18 cellular contexts compared by ENCODE assay signal in genomic region chr7:44681645-44682044, GRCh38.
DNase-seq lines count a peak whose midpoint lies in the region; ATAC-seq and TF ChIP-seq lines count a peak whose summit lies in the region.
"Had no signal": no experiment of that assay in that cellular context is flagged by ENCODE, and none has a peak within 500 bp of the region (broad histone marks: within the 10 kb centered on the region; RNA-seq: fewer than 3 reads in every experiment).

No MANE protein-coding gene starts in this region.

- ATAC-seq in GM23338 (no peak), psoas muscle (peak; percentile 17 to 34 (median 30))
- ATAC-seq in natural killer cell treated with Interleukin-12 subunit alpha and Interleukin-12 subunit beta and Interleukin-15 and Interleukin-18, amount 100 ng/mL, for 72 hours: no peak

- H3K9me3 Mint-ChIP-seq in GM23338 (no peaks in the 10 kb centered on the region), chondrocyte (ENCODE audit: low read depth) (no peaks in the 10 kb centered on the region), type B pancreatic cell (no peaks in the 10 kb centered on the region)
- H3K9me3 Mint-ChIP-seq in activated T-helper 1 cell treated with anti-CD3 and anti-CD28 coated beads, Interleukin-12 subunit alpha, Interleukin-12 subunit beta, Interleukin-2, Interleukin-4 antibody, amounts not matched to agents 30 ng/mL and 10 ng/mL and 1 ng/mL, durations not matched to agents 14 hours and 24 hours and 36 hours: no peaks in the 10 kb centered on the region
- no peaks in the 10 kb centered on the region for H3K9me3 Mint-ChIP-seq in natural killer cell treated with Interleukin-12 subunit alpha and Interleukin-12 subunit beta and Interleukin-15 and Interleukin-18, amount 100 ng/mL, for 72 hours
- H3K9me3 Mint-ChIP-seq: CD4-positive, alpha-beta T cell had no signal

- H3K36me3 ChIP-seq in GM23338 (ENCODE audit: insufficient read depth) (no peaks in the 10 kb centered on the region; the same call in none of the 2 replicates), psoas muscle (ENCODE audit: insufficient read depth in 1 of 2, low read depth in 1 of 2) (peaks cover 5 to 84% of the 10 kb centered on the region in 2 donors)

- no peaks in the 10 kb centered on the region for H3K4me1 ChIP-seq in GM23338 (ENCODE audit: insufficient read depth)
- H3K4me1 ChIP-seq in psoas muscle: peaks cover 32% of the 10 kb centered on the region
- H3K4me1 ChIP-seq: BE2C, Caco-2 had no signal

- H3K4me3 ChIP-seq in GM23338 (no peak overlapping the region), psoas muscle (no peak overlapping the region)
- H3K4me3 ChIP-seq: GM23248 had no signal

- no peak overlapping the region for H3K4me2 ChIP-seq in GM23338

- H3K9me3 ChIP-seq in psoas muscle: no peaks in the 10 kb centered on the region
- H3K9me3 ChIP-seq: BE2C, Caco-2 had no signal

- WGBS in psoas muscle, 3 donors: 84 to 90% (median 86%) methylated on average over 9 of the region's 9 CpGs

- no peak overlapping the region for H3K4me3 Mint-ChIP-seq in GM23338
- no peak overlapping the region for H3K4me3 Mint-ChIP-seq in chondrocyte (ENCODE audit: unreplicated experiment)
- H3K4me3 Mint-ChIP-seq in type B pancreatic cell: no peak overlapping the region
- no peak overlapping the region for H3K4me3 Mint-ChIP-seq in activated T-helper 1 cell treated with anti-CD3 and anti-CD28 coated beads, Interleukin-12 subunit alpha, Interleukin-12 subunit beta, Interleukin-2, Interleukin-4 antibody, amounts not matched to agents 30 ng/mL and 10 ng/mL and 1 ng/mL, durations not matched to agents 14 hours and 24 hours and 36 hours
- no peak overlapping the region for H3K4me3 Mint-ChIP-seq in natural killer cell treated with Interleukin-12 subunit alpha and Interleukin-12 subunit beta and Interleukin-15 and Interleukin-18, amount 100 ng/mL, for 72 hours
- H3K4me3 Mint-ChIP-seq: CD4-positive, alpha-beta T cell had no signal

- no peaks in the 10 kb centered on the region for H3F3A ChIP-seq in GM23338 (replicated peaks; ENCODE audit: low read depth)

- intact Hi-C loops in psoas muscle (cut with DNase I): loop anchor here in 1 of 2 donors (10.0 kb wide), 1 partner anchor 77 kb away; the partner anchor contains the start of gene OGDH
- intact Hi-C loops in activated T-helper 1 cell treated with anti-CD3 and anti-CD28 coated beads, Interleukin-12 subunit alpha, Interleukin-12 subunit beta, Interleukin-2, Interleukin-4 antibody, amounts not matched to agents 30 ng/mL and 10 ng/mL and 1 ng/mL, durations not matched to agents 14 hours and 24 hours and 36 hours (cut with micrococcal nuclease): no loop called here

- H3K27me3 Mint-ChIP-seq in GM23338 (ENCODE audit: insufficient read depth, low read depth, poor library complexity) (peaks cover 2% of the 10 kb centered on the region), chondrocyte (ENCODE audit: low read depth) (no peaks in the 10 kb centered on the region), type B pancreatic cell (no peaks in the 10 kb centered on the region)
- H3K27me3 Mint-ChIP-seq in activated T-helper 1 cell treated with anti-CD3 and anti-CD28 coated beads, Interleukin-12 subunit alpha, Interleukin-12 subunit beta, Interleukin-2, Interleukin-4 antibody, amounts not matched to agents 30 ng/mL and 10 ng/mL and 1 ng/mL, durations not matched to agents 14 hours and 24 hours and 36 hours (ENCODE audit: insufficient read depth): no peaks in the 10 kb centered on the region
- H3K27me3 Mint-ChIP-seq in natural killer cell treated with Interleukin-12 subunit alpha and Interleukin-12 subunit beta and Interleukin-15 and Interleukin-18, amount 100 ng/mL, for 72 hours: no peaks in the 10 kb centered on the region
- H3K27me3 Mint-ChIP-seq: CD4-positive, alpha-beta T cell had no signal

- no peak overlapping the region for H2AFZ ChIP-seq in GM23338
- H2AFZ ChIP-seq: GM23248 had no signal

- peaks cover 17% of the 10 kb centered on the region for H3K36me3 Mint-ChIP-seq in GM23338 (ENCODE audit: low read depth)
- H3K36me3 Mint-ChIP-seq in chondrocyte (ENCODE audit: low read depth): peaks cover 22% of the 10 kb centered on the region
- peaks cover 26% of the 10 kb centered on the region for H3K36me3 Mint-ChIP-seq in type B pancreatic cell
- H3K36me3 Mint-ChIP-seq in activated T-helper 1 cell treated with anti-CD3 and anti-CD28 coated beads, Interleukin-12 subunit alpha, Interleukin-12 subunit beta, Interleukin-2, Interleukin-4 antibody, amounts not matched to agents 30 ng/mL and 10 ng/mL and 1 ng/mL, durations not matched to agents 14 hours and 24 hours and 36 hours (ENCODE audit: low read depth): peaks cover 39% of the 10 kb centered on the region
- peaks cover 11% of the 10 kb centered on the region for H3K36me3 Mint-ChIP-seq in natural killer cell treated with Interleukin-12 subunit alpha and Interleukin-12 subunit beta and Interleukin-15 and Interleukin-18, amount 100 ng/mL, for 72 hours

- H3K4me1 Mint-ChIP-seq in GM23338 (no peaks in the 10 kb centered on the region), chondrocyte (ENCODE audit: low read depth) (peaks cover 10% of the 10 kb centered on the region), type B pancreatic cell (ENCODE audit: unreplicated experiment) (peaks cover 5% of the 10 kb centered on the region)
- H3K4me1 Mint-ChIP-seq in activated T-helper 1 cell treated with anti-CD3 and anti-CD28 coated beads, Interleukin-12 subunit alpha, Interleukin-12 subunit beta, Interleukin-2, Interleukin-4 antibody, amounts not matched to agents 30 ng/mL and 10 ng/mL and 1 ng/mL, durations not matched to agents 14 hours and 24 hours and 36 hours (ENCODE audit: low read depth): no peaks in the 10 kb centered on the region
- peaks cover 10 to 13% of the 10 kb centered on the region in 2 donors for H3K4me1 Mint-ChIP-seq in natural killer cell treated with Interleukin-12 subunit alpha and Interleukin-12 subunit beta and Interleukin-15 and Interleukin-18, amount 100 ng/mL, for 72 hours (ENCODE audit: low read depth in 2 of 2)

- H3K27ac Mint-ChIP-seq in GM23338: 0 out of 2 replicates have a peak overlapping the region, but pooled peaks have one; percentile 37
- no peak overlapping the region for H3K27ac Mint-ChIP-seq in chondrocyte (ENCODE audit: unreplicated experiment)
- H3K27ac Mint-ChIP-seq in type B pancreatic cell: no peak overlapping the region
- H3K27ac Mint-ChIP-seq in activated T-helper 1 cell treated with anti-CD3 and anti-CD28 coated beads, Interleukin-12 subunit alpha, Interleukin-12 subunit beta, Interleukin-2, Interleukin-4 antibody, amounts not matched to agents 30 ng/mL and 10 ng/mL and 1 ng/mL, durations not matched to agents 14 hours and 24 hours and 36 hours: no peak overlapping the region
- no peak overlapping the region for H3K27ac Mint-ChIP-seq in natural killer cell treated with Interleukin-12 subunit alpha and Interleukin-12 subunit beta and Interleukin-15 and Interleukin-18, amount 100 ng/mL, for 72 hours

- H3K27ac ChIP-seq in GM23338 (ENCODE audit: low read depth) (no peak overlapping the region), psoas muscle (no peak overlapping the region)
- H3K27ac ChIP-seq: GM23248 had no signal

- no peaks in the 10 kb centered on the region for H3K79me2 ChIP-seq in GM23338 (replicated peaks; ENCODE audit: insufficient read depth)

- H3K27me3 ChIP-seq in GM23338 (ENCODE audit: insufficient read depth) (no peaks in the 10 kb centered on the region), psoas muscle (ENCODE audit: insufficient read depth in 3 of 3, low read length in 2 of 3) (no peaks in the 10 kb centered on the region)
- H3K27me3 ChIP-seq: BE2C had no signal

- TF ChIP-seq CTCF in GM23338 (conservative IDR thresholded peaks at IDR 0.05; ENCODE audit: low read depth in 2 of 2): no peak
- TF ChIP-seq CTCF in chondrocyte (IDR thresholded peaks at IDR 0.05): no peak
- TF ChIP-seq CTCF in psoas muscle (IDR thresholded peaks at IDR 0.05): no peak
- TF ChIP-seq CTCF in type B pancreatic cell (conservative IDR thresholded peaks at IDR 0.05): no peak

- no peaks in the 10 kb centered on the region for H3K9me2 ChIP-seq in GM23338 (ENCODE audit: insufficient read depth)

- DNase-seq in GM23338 (ENCODE audit: low spot score) (no peak), chondrocyte (ENCODE audit: low spot score) (peak; percentile 49), psoas muscle (no peak), type B pancreatic cell (ENCODE audit: extremely low spot score, unreplicated experiment) (peak; percentile 22)
- no peak for DNase-seq in activated T-helper 1 cell treated with anti-CD3 and anti-CD28 coated beads, Interleukin-12 subunit alpha, Interleukin-12 subunit beta, Interleukin-2, Interleukin-4 antibody, amounts not matched to agents 30 ng/mL and 10 ng/mL and 1 ng/mL, durations not matched to agents 14 hours and 24 hours and 36 hours (ENCODE audit: low spot score)
- DNase-seq in natural killer cell treated with Interleukin-12 subunit alpha and Interleukin-12 subunit beta and Interleukin-15 and Interleukin-18, amount 100 ng/mL, for 72 hours (ENCODE audit: low spot score): no peak
- DNase-seq in stimulated activated CD4-positive, alpha-beta T cell treated with anti-CD3 and anti-CD28 coated beads, Interleukin-15, amount 100 ng/mL, for 24 hours: no peak
- DNase-seq: ACHN; BE2C; C1 segment of cervical spinal cord; Caco-2; CD4-positive, alpha-beta T cell; DMS153; DMS79; GDM1; GM23248; HCEC 1CT; IMR-90 had no signal

- no peaks in the 10 kb centered on the region for H4K20me1 ChIP-seq in GM23338 (replicated peaks; ENCODE audit: insufficient read depth)

Comparison
In these comparisons a context has a peak if more than half of its experiments do, and no peak if none do; other contexts are left out.
1. ATAC-seq: peak in psoas muscle (4 of 4); none in GM23338 (single experiment) and natural killer cell treated with Interleukin-12 subunit alpha and Interleukin-12 subunit beta and Interleukin-15 and Interleukin-18, amount 100 ng/mL, for 72 hours (0 of 2).
2. DNase-seq: peak in chondrocyte (single experiment) and type B pancreatic cell (single experiment); none in GM23338 (single experiment), psoas muscle (0 of 2), activated T-helper 1 cell treated with anti-CD3 and anti-CD28 coated beads, Interleukin-12 subunit alpha, Interleukin-12 subunit beta, Interleukin-2, Interleukin-4 antibody, amounts not matched to agents 30 ng/mL and 10 ng/mL and 1 ng/mL, durations not matched to agents 14 hours and 24 hours and 36 hours (single experiment), natural killer cell treated with Interleukin-12 subunit alpha and Interleukin-12 subunit beta and Interleukin-15 and Interleukin-18, amount 100 ng/mL, for 72 hours (single experiment) and stimulated activated CD4-positive, alpha-beta T cell treated with anti-CD3 and anti-CD28 coated beads, Interleukin-15, amount 100 ng/mL, for 24 hours (single experiment).